ENCODE assay signal across 8 cellular contexts in the genomic region with DNA sequence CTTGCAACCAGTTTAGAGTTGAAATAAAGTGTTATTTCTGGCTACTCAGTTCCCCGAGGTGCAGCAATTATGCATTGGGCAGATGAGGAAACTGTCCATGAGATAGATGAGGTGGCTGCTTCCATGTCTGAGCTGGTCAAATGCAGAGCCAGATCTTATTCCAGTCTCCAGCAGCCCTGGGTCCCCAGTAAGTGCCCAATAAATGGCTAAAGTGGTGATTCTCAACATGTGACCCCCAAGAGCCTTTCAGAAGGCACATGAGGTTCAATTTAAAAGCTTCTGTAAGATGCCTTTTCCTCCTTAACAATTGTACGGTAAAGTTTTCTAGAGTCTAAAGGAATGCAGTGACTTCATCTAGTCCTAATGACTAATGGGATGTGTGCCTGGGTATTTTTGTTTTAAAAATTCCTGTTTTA. TPM values are rescaled to one million over a fixed set of nuclear protein-coding genes. Genes with fewer than 3 reads are reported as not detected.
DNase-seq lines count a peak whose midpoint lies in the region; ATAC-seq and TF ChIP-seq lines count a peak whose summit lies in the region.

No MANE protein-coding gene starts in this region.

- 60 to 71% methylated on average over 1 to 2 of the region's 2 CpGs for WGBS in endodermal cell (ENCODE audit: insufficient coverage in 1 of 2, insufficient read length in 1 of 2), 2 experiments

- no peaks in the 10 kb centered on the region for H3K27me3 Mint-ChIP-seq in endodermal cell (ENCODE audit: insufficient read depth)

- no peak for DNase-seq in endodermal cell
- DNase-seq in NCI-H146 treated with DMSO at 0.1 percent for 48 hours (lab: John Stamatoyannopoulos, UW; ENCODE audit: unreplicated experiment) = no peak
- no peak for DNase-seq in H4 (ENCODE audit: low spot score)
- DNase-seq in HT-29 (ENCODE audit: low spot score) = no peak

- no peaks in the 10 kb centered on the region for H3K9me3 ChIP-seq in endodermal cell (ENCODE audit: control insufficient read depth, low read length)

- ATAC-seq in GM19328 (IDR thresholded peaks at IDR 0.05; ENCODE audit: unreplicated experiment) (peak; percentile 18), HG03520 (IDR thresholded peaks at IDR 0.05; ENCODE audit: unreplicated experiment) (peak; percentile 8), HG02970 (IDR thresholded peaks at IDR 0.05; ENCODE audit: low FRiP score, unreplicated experiment) (no peak)

- TF ChIP-seq CTCF in endodermal cell (conservative IDR thresholded peaks at IDR 0.05) = peak; percentile 0

- no peak overlapping the region for H3K9ac ChIP-seq in endodermal cell (ENCODE audit: extremely low read depth, low read length, poor library complexity, severe bottlenecking)

- H3K27me3 ChIP-seq in endodermal cell (ENCODE audit: control insufficient read depth, insufficient read depth, low read length, poor library complexity, severe bottlenecking) = no peaks in the 10 kb centered on the region

- H3K4me1 Mint-ChIP-seq in endodermal cell = peaks cover 22% of the 10 kb centered on the region

- no peaks in the 10 kb centered on the region for H3K9me3 Mint-ChIP-seq in endodermal cell

- H3K27ac ChIP-seq in endodermal cell (ENCODE audit: low read depth, low read length) (no peak overlapping the region), skin epidermis (peak overlapping the region in 19 of 21 experiments; percentile 18 to 93 (median 72))

- H3K27ac Mint-ChIP-seq in endodermal cell = no peak overlapping the region

- peaks cover 15% of the 10 kb centered on the region for H3K4me1 ChIP-seq in endodermal cell (ENCODE audit: control insufficient read depth, insufficient read depth, low read length)

- H3K4me3 ChIP-seq in endodermal cell (ENCODE audit: low read length) = no peak overlapping the region
- H3K4me3 ChIP-seq in skin epidermis = no peak overlapping the region

- peaks cover 13% of the 10 kb centered on the region for H3K36me3 Mint-ChIP-seq in endodermal cell (ENCODE audit: low read depth)

- H3K4me3 Mint-ChIP-seq in endodermal cell = no peak overlapping the region

- H3K36me3 ChIP-seq in endodermal cell (ENCODE audit: control insufficient read depth, insufficient read depth, low read length) = peaks cover 20% of the 10 kb centered on the region

RNA-seq across cellular contexts. Expression of gene ATOX1, which starts 17.5 kb away (rescaled TPM):
- 100 to 1,000 TPM; 105 to 129 TPM for total RNA-seq in endodermal cell
- polyA plus RNA-seq in endodermal cell (2013, experiment 1 of 2) = 102 TPM
- 98.4 TPM for polyA plus RNA-seq in endodermal cell (2013, experiment 2 of 2)
- total RNA-seq in H4 (2014; rRNA removed; shearing (Covaris generic)) = 85.3 and 121 TPM in 2 replicates
- 43.6 and 55.2 TPM in 2 replicates for total RNA-seq in HT-29 (2014; rRNA removed; shearing (Covaris generic))

RNA-seq across cellular contexts. Expression of gene G3BP1, which starts 30.8 kb away (rescaled TPM):
- total RNA-seq in endodermal cell = 100 to 1,000 TPM; 346 to 376 TPM
- polyA plus RNA-seq in endodermal cell (2013, experiment 1 of 2) = 146 TPM
- polyA plus RNA-seq in endodermal cell (2013, experiment 2 of 2) = 146 TPM
- 113 and 129 TPM in 2 replicates for total RNA-seq in H4 (2014; rRNA removed; shearing (Covaris generic))
- 134 TPM in 2 replicates for total RNA-seq in HT-29 (2014; rRNA removed; shearing (Covaris generic))

RNA-seq across cellular contexts. Expression of gene SPARC, which starts 54.3 kb away (rescaled TPM):
- 100 to 1,000 TPM; 523 to 643 TPM for total RNA-seq in endodermal cell
- polyA plus RNA-seq in endodermal cell (2013, experiment 1 of 2) = 610 TPM
- 610 TPM for polyA plus RNA-seq in endodermal cell (2013, experiment 2 of 2)
- 319 and 472 TPM in 2 replicates for total RNA-seq in H4 (2014; rRNA removed; shearing (Covaris generic))
- total RNA-seq in HT-29 (2014; rRNA removed; shearing (Covaris generic)) = not detected in 2 replicates

Comparison
In these comparisons a context has a peak if more than half of its experiments do, and no peak if none do; other contexts are left out.
1. RNA of gene SPARC, which starts 54.3 kb away (total RNA-seq): 523 to 643 TPM in endodermal cell and 319 to 472 TPM in H4; not detected in HT-29; every median in the first group is over 100 times any median in the second.